In the genomic region with DNA sequence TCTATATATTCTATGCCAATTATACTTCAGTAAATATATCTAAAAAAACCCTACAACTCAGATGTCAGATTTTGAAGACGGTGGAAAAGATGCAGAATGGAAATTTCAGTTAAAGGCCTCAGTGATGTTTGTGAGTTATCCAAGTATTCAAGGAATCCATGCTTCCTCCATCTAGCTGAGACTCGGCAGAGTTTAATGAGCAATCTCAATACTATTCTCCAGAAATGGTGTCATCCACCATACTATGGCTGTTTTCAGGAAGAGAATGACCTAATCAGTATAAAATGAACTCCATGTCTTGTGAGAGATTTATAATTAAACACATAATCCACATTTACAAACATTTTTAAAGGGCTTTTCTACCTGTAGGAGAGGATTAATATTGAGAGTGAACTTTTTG, we compare ENCODE assay signal across 12 cellular contexts.
DNase-seq lines count a peak whose midpoint lies in the region; ATAC-seq and TF ChIP-seq lines count a peak whose summit lies in the region.
"Had no signal": no experiment of that assay in that cellular context is flagged by ENCODE, and none has a peak within 500 bp of the region (broad histone marks: within the 10 kb centered on the region; RNA-seq: fewer than 3 reads in every experiment).

No MANE protein-coding gene starts in this region.

- POLR2A ChIA-PET in SK-N-SH (lab: Yijun Ruan, JAX): no interaction called here

- H3K36me3 ChIP-seq in SK-N-SH (replicated peaks in 1 of 2; ENCODE audit: control insufficient read depth in 1 of 2, insufficient read depth in 2 of 2, low read length in 1 of 2) (no peaks in the 10 kb centered on the region), adipocyte (ENCODE audit: control insufficient read depth, insufficient read depth, low read length, severe bottlenecking) (no peaks in the 10 kb centered on the region), hepatocyte (replicated peaks; ENCODE audit: insufficient read depth, low read depth) (no peaks in the 10 kb centered on the region), transverse colon (no peaks in the 10 kb centered on the region)

- H3K27ac ChIP-seq in SK-N-SH (ENCODE audit: low read depth in 2 of 2, low read length in 1 of 2) (peak overlapping the region in 1 of 2 experiments; percentile 60; a peak in 2 of 4 replicates), hepatocyte (peak overlapping the region; percentile 82), transverse colon (peak overlapping the region in 3 of 4 donors; percentile 97 to 100 (median 99))

- H3K9ac ChIP-seq in SK-N-SH (no peak overlapping the region), adipocyte (ENCODE audit: low read length) (no peak overlapping the region)

- H2AFZ ChIP-seq in SK-N-SH (ENCODE audit: low read depth) (0 out of 2 replicates have a peak overlapping the region, but pooled peaks have one; percentile 68), hepatocyte (no peak overlapping the region)

- H4K20me1 ChIP-seq in SK-N-SH (ENCODE audit: insufficient read depth): no peaks in the 10 kb centered on the region
- H4K20me1 ChIP-seq in hepatocyte (ENCODE audit: insufficient read depth, poor library complexity, severe bottlenecking): no peaks in the 10 kb centered on the region

- H3K9me3 ChIP-seq in SK-N-SH (no peaks in the 10 kb centered on the region), adipocyte (ENCODE audit: control insufficient read depth, low read length) (no peaks in the 10 kb centered on the region), hepatocyte (ENCODE audit: low read depth) (no peaks in the 10 kb centered on the region), transverse colon (no peaks in the 10 kb centered on the region)
- H3K9me3 ChIP-seq: heart left ventricle had no signal

- ATAC-seq in SK-N-SH treated with all-trans-retinoic acid at 6 μM for 48 hours (no peak), HG03520 (IDR thresholded peaks at IDR 0.05; ENCODE audit: unreplicated experiment) (no peak), GM21825 (IDR thresholded peaks at IDR 0.05; ENCODE audit: unreplicated experiment) (no peak)
- ATAC-seq: heart left ventricle, K562 had no signal

- WGBS in SK-N-SH (ENCODE audit: low lambda C conversion rate): 26% methylated on average over 2 of the region's 2 CpGs
- 88% methylated on average over 2 of the region's 2 CpGs for WGBS in hepatocyte (ENCODE audit: low lambda C conversion rate, missing lambda C conversion rate)
- WGBS in transverse colon (ENCODE audit: low coverage in 1 of 2), 2 donors: 74 to 80% methylated on average over 2 of the region's 2 CpGs

- H3K9me2 ChIP-seq in SK-N-SH (no peaks in the 10 kb centered on the region), hepatocyte (replicated peaks; ENCODE audit: insufficient read depth) (no peaks in the 10 kb centered on the region)

- H3K4me1 ChIP-seq in SK-N-SH (ENCODE audit: control insufficient read depth in 1 of 2, insufficient read depth in 2 of 2, low read depth in 1 of 2, low read length in 1 of 2) (no peaks in the 10 kb centered on the region; a peak in 2 of 4 replicates), adipocyte (ENCODE audit: control insufficient read depth, insufficient read depth, low read length) (peaks cover 26% of the 10 kb centered on the region), hepatocyte (ENCODE audit: insufficient read depth) (no peaks in the 10 kb centered on the region), transverse colon (peaks cover 0 to 22% (median 5%) of the 10 kb centered on the region in 4 donors)

- H3K4me3 ChIP-seq in SK-N-SH (ENCODE audit: low read depth in 2 of 2, low read length in 1 of 2) (no peak overlapping the region), adipocyte (ENCODE audit: low read length) (peak overlapping the region; percentile 73), hepatocyte (no peak overlapping the region), transverse colon (no peak overlapping the region)
- H3K4me3 ChIP-seq: K562, skin epidermis had no signal

- DNase-seq in SK-N-SH: no peak
- peak; percentile 62 for DNase-seq in adipocyte (ENCODE audit: low read depth)
- DNase-seq in hepatocyte (ENCODE audit: low spot score): peak; percentile 23
- no peak for DNase-seq in transverse colon
- no peak for DNase-seq in stimulated activated CD4-positive, alpha-beta T cell treated with anti-CD3 and anti-CD28 coated beads, Interleukin-1b, Interleukin-23, amount 100 ng/mL, for 48 hours
- DNase-seq: central memory CD4-positive, alpha-beta T cell; heart left ventricle had no signal

- intact Hi-C loops in transverse colon (cut with DNase I; ENCODE audit: low total_unique reads): no loop called here

- TF ChIP-seq CTCF in SK-N-SH (IDR thresholded peaks at IDR 0.05) (no peak), hepatocyte (IDR thresholded peaks at IDR 0.05; ENCODE audit: poor library complexity) (no peak), transverse colon (IDR thresholded peaks at IDR 0.05) (no peak)

- no peak for TF ChIP-seq EP300 in SK-N-SH (IDR thresholded peaks at IDR 0.05; ENCODE audit: borderline replicate concordance in 1 of 2, low read depth in 1 of 2, low read length in 1 of 2)
- no peak for TF ChIP-seq EP300 in transverse colon (IDR thresholded peaks at IDR 0.05; ENCODE audit: low read depth)

- no peak for TF ChIP-seq RAD21 in SK-N-SH (IDR thresholded peaks at IDR 0.05; ENCODE audit: low read length)

- TF ChIP-seq POLR2A in transverse colon (IDR thresholded peaks at IDR 0.05): no peak

- CTCF ChIA-PET in SK-N-SH (lab: Yijun Ruan, JAX): no interaction called here

- in situ Hi-C loops in transverse colon (cut with MboI; ENCODE audit: low pct_ligation_motif_present in 1 of 4, low pct_unique_long_range_greater_than_20kb in 1 of 4, low sequenced_read_pairs in 3 of 4): no loop called here

- H3K27me3 ChIP-seq in SK-N-SH (ENCODE audit: insufficient read depth) (no peaks in the 10 kb centered on the region), adipocyte (replicated peaks; ENCODE audit: control insufficient read depth, insufficient read depth, low read length) (no peaks in the 10 kb centered on the region), hepatocyte (no peaks in the 10 kb centered on the region), transverse colon (no peaks in the 10 kb centered on the region)
- H3K27me3 ChIP-seq: heart left ventricle had no signal

- H3K79me2 ChIP-seq in SK-N-SH (ENCODE audit: insufficient read depth) (peaks cover 5% of the 10 kb centered on the region; the same call in 1 of the 2 replicates), hepatocyte (peaks cover 6% of the 10 kb centered on the region)

- H3F3A ChIP-seq in SK-N-SH (replicated peaks; ENCODE audit: insufficient read depth): peaks cover 9% of the 10 kb centered on the region

- H3K4me2 ChIP-seq in SK-N-SH (peak overlapping the region; percentile 44), hepatocyte (no peak overlapping the region)

TF ChIP-seq in SK-N-SH, 30 proteins besides CTCF, POLR2A, EP300 and RAD21:
- peak; percentile 32; the same call in 1 of the 2 replicates for TF ChIP-seq JUND (IDR thresholded peaks at IDR 0.05)
- TF ChIP-seq FOSL2 (IDR thresholded peaks at IDR 0.05; ENCODE audit: borderline replicate concordance, low read depth): peak; percentile 20; the same call in 1 of the 2 replicates
- TF ChIP-seq ELF1 (IDR thresholded peaks at IDR 0.05): no peak
- TF ChIP-seq TEAD4 (IDR thresholded peaks at IDR 0.05; ENCODE audit: borderline replicate concordance, insufficient read depth): 0 out of 2 replicates have a peak, but pooled peaks have one; percentile 27
- peak; percentile 9; the same call in 1 of the 2 replicates for TF ChIP-seq TCF12 (IDR thresholded peaks at IDR 0.05)
- TF ChIP-seq FOXJ3 (CRISPR knock-in tag; IDR thresholded peaks at IDR 0.05): no peak
TF ChIP-seq in SK-N-SH: peak in this region for 4.

TF ChIP-seq in SK-N-SH treated with all-trans-retinoic acid at 6 μM for 48 hours, 23 proteins besides CTCF, POLR2A, EP300 and RAD21 (continues in another document):
- no peak for TF ChIP-seq ARNTL (CRISPR knock-in tag; IDR thresholded peaks at IDR 0.05; ENCODE audit: borderline replicate concordance, low read depth)
- TF ChIP-seq ZFP3 (CRISPR knock-in tag; IDR thresholded peaks at IDR 0.05): no peak
- no peak for TF ChIP-seq ZNF565 (CRISPR knock-in tag; conservative IDR thresholded peaks at IDR 0.05; ENCODE audit: low read depth)
- TF ChIP-seq CSDC2 (CRISPR knock-in tag; IDR thresholded peaks at IDR 0.05): no peak
- no peak for TF ChIP-seq ZFP30 (CRISPR knock-in tag; IDR thresholded peaks at IDR 0.05)
- no peak for TF ChIP-seq ZNF8 (CRISPR knock-in tag; IDR thresholded peaks at IDR 0.05)
- no peak for TF ChIP-seq ISL1 (CRISPR knock-in tag; IDR thresholded peaks at IDR 0.05)
- TF ChIP-seq, protein P1, sequence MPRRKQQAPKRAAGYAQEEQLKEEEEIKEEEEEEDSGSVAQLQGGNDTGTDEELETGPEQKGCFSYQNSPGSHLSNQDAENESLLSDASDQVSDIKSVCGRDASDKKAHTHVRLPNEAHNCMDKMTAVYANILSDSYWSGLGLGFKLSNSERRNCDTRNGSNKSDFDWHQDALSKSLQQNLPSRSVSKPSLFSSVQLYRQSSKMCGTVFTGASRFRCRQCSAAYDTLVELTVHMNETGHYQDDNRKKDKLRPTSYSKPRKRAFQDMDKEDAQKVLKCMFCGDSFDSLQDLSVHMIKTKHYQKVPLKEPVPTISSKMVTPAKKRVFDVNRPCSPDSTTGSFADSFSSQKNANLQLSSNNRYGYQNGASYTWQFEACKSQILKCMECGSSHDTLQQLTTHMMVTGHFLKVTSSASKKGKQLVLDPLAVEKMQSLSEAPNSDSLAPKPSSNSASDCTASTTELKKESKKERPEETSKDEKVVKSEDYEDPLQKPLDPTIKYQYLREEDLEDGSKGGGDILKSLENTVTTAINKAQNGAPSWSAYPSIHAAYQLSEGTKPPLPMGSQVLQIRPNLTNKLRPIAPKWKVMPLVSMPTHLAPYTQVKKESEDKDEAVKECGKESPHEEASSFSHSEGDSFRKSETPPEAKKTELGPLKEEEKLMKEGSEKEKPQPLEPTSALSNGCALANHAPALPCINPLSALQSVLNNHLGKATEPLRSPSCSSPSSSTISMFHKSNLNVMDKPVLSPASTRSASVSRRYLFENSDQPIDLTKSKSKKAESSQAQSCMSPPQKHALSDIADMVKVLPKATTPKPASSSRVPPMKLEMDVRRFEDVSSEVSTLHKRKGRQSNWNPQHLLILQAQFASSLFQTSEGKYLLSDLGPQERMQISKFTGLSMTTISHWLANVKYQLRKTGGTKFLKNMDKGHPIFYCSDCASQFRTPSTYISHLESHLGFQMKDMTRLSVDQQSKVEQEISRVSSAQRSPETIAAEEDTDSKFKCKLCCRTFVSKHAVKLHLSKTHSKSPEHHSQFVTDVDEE (CRISPR knock-in tag; IDR thresholded peaks at IDR 0.05): no peak
- TF ChIP-seq GLIS3 (CRISPR knock-in tag; IDR thresholded peaks at IDR 0.05): no peak

Comparison
In these comparisons a context has a peak if more than half of its experiments do, and no peak if none do; other contexts are left out.
1. DNase-seq: peak in adipocyte (single experiment) and hepatocyte (single experiment); none in SK-N-SH (single experiment), transverse colon (single experiment) and stimulated activated CD4-positive, alpha-beta T cell treated with anti-CD3 and anti-CD28 coated beads, Interleukin-1b, Interleukin-23, amount 100 ng/mL, for 48 hours (single experiment).